ENCODE assay signal across 1 cellular context in genomic region chr2:163943403-163944356, GRCh38.
TF ChIP-seq lines count a peak whose summit lies in the region.

No MANE protein-coding gene starts in this region.

TF ChIP-seq in GM23338, 12 proteins besides CTCF, POLR2A, EP300 and RAD21 (continued from another document):
- no peak for TF ChIP-seq REST (IDR thresholded peaks at IDR 0.05; ENCODE audit: unreplicated experiment)
- TF ChIP-seq EZH2phosphoT487 (IDR thresholded peaks at IDR 0.05; ENCODE audit: unreplicated experiment): no peak
- no peak for TF ChIP-seq POLR2AphosphoS5 (IDR thresholded peaks at IDR 0.05; ENCODE audit: low read depth)
- TF ChIP-seq NANOG (IDR thresholded peaks at IDR 0.05; ENCODE audit: borderline replicate concordance): no peak
- no peak for TF ChIP-seq ETS1 (IDR thresholded peaks at IDR 0.05)
- TF ChIP-seq CREB1 (CRISPR knock-in tag; IDR thresholded peaks at IDR 0.05; ENCODE audit: low read depth): no peak
- TF ChIP-seq ZNF462 (CRISPR knock-in tag; IDR thresholded peaks at IDR 0.05): no peak
- TF ChIP-seq JUNB (IDR thresholded peaks at IDR 0.05; ENCODE audit: unreplicated experiment): no peak
- TF ChIP-seq STAT1 (IDR thresholded peaks at IDR 0.05; ENCODE audit: unreplicated experiment): no peak
- TF ChIP-seq EZH2 (IDR thresholded peaks at IDR 0.05; ENCODE audit: low read depth, unreplicated experiment): no peak
- no peak for TF ChIP-seq ZNF331 (CRISPR knock-in tag; IDR thresholded peaks at IDR 0.05; ENCODE audit: low read depth)
